ENCODE assay signal across 8 cellular contexts in the genomic region with DNA sequence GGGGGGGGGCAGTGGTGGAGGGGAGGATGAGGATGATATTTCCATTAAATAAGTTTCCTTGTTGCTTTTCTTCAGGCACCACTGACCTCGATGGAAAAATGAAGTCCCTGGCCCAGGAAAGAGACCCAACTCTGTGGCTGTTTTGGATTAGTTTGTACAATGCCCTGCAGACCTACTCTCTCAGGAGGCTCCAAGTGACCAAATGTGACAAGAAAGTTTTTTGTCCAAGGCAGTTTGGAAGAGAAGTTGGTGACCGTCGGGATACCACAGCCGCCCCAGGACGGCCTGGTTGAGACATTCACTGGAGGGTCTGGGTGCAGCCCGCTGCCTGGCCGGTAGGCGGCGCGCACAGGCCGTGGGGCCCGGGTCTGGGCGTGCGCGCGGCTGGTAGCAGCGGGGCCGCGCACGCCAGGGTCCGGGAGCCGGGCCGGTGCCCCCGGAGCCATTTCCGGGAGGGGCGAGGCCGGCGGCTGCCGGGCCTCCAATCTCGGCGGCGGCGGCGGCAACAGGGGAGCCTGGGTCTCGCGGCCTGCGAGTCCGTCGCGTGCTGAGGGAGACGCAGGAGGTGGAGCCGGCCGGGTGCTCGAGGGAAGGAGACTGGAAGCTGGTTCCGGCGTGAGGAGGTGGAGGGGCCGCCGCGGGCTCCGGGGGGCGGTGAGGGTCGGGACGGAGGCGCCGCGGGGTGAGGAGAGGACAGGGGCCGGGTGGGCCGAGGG. TPM values are rescaled to one million over a fixed set of nuclear protein-coding genes. Genes with fewer than 3 reads are reported as not detected.
DNase-seq lines count a peak whose midpoint lies in the region; ATAC-seq, FAIRE-seq and TF ChIP-seq lines count a peak whose summit lies in the region.

A gene with protein sequence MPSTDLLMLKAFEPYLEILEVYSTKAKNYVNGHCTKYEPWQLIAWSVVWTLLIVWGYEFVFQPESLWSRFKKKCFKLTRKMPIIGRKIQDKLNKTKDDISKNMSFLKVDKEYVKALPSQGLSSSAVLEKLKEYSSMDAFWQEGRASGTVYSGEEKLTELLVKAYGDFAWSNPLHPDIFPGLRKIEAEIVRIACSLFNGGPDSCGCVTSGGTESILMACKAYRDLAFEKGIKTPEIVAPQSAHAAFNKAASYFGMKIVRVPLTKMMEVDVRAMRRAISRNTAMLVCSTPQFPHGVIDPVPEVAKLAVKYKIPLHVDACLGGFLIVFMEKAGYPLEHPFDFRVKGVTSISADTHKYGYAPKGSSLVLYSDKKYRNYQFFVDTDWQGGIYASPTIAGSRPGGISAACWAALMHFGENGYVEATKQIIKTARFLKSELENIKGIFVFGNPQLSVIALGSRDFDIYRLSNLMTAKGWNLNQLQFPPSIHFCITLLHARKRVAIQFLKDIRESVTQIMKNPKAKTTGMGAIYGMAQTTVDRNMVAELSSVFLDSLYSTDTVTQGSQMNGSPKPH (plus strand): TSS at position 445 of the 716 bp plus-strand sequence. CDS start 906 bp downstream, outside the sequence.

- H3K27ac Mint-ChIP-seq in mesothelial cell of epicardium = peak within 1 kb of the TSS; percentile 95

- H3K4me1 ChIP-seq in NT2/D1 (ENCODE audit: insufficient read depth, insufficient read length) = no peaks in the 10 kb centered on the region

- peaks cover 13% of the 10 kb centered on the region for H3K36me3 Mint-ChIP-seq in mesothelial cell of epicardium

- peak; percentile 78 for FAIRE-seq in GM19239 (lab: Jason Lieb, UNC)

- H3K4me3 Mint-ChIP-seq in mesothelial cell of epicardium = peak within 1 kb of the TSS; percentile 95

- no peaks in the 10 kb centered on the region for H3K27me3 ChIP-seq in NT2/D1 (ENCODE audit: insufficient read depth, insufficient read length)

- H3K9me3 Mint-ChIP-seq in mesothelial cell of epicardium = no peaks in the 10 kb centered on the region

- peak; percentile 74 for ATAC-seq in HG03457 (IDR thresholded peaks at IDR 0.05; ENCODE audit: unreplicated experiment)

- no peaks in the 10 kb centered on the region for H3K27me3 Mint-ChIP-seq in mesothelial cell of epicardium (ENCODE audit: low read depth)

- DNase-seq in CD1c-positive myeloid dendritic cell (ENCODE audit: extremely low spot score) (peak; percentile 93), GM19239 (ENCODE audit: insufficient read length, low spot score) (peak; percentile 98), NT2/D1 (ENCODE audit: low read depth, low spot score) (peak; percentile 63), mesothelial cell of epicardium (ENCODE audit: low spot score in 2 of 2, unreplicated experiment in 2 of 2) (peak; percentile 82 to 92)
- DNase-seq in activated CD8-positive, alpha-beta memory T cell treated with anti-CD3 and anti-CD28 coated beads, Interleukin-2, amount 50 U/mL, for 4 hours = peak; percentile 88
- peak; percentile 57 to 67 for DNase-seq in stimulated activated CD8-positive, alpha-beta memory T cell treated with anti-CD3 and anti-CD28 coated beads, Interleukin-15, amount 100 ng/mL, for 4 hours (ENCODE audit: low read depth in 2 of 2)

- H3K9me3 ChIP-seq in NT2/D1 (ENCODE audit: insufficient read depth, low read length) = no peaks in the 10 kb centered on the region

- peaks cover 13% of the 10 kb centered on the region for H3K4me1 Mint-ChIP-seq in mesothelial cell of epicardium

- peak within 1 kb of the TSS; percentile 90 for H3K9ac ChIP-seq in NT2/D1 (ENCODE audit: insufficient read length, low read depth)

- peaks cover 29% of the 10 kb centered on the region for H3K36me3 ChIP-seq in NT2/D1 (ENCODE audit: insufficient read depth, insufficient read length, low read length)

- in situ Hi-C loops in endometrial microvascular endothelial cells (cut with HindIII; ENCODE audit: inconsistent ontology term, low pct_unique_long_range_greater_than_20kb, low sequenced_read_pairs) = no loop called here

- peak; percentile 91 for TF ChIP-seq CTCF in mesothelial cell of epicardium (IDR thresholded peaks at IDR 0.05; ENCODE audit: unreplicated experiment)

- peak within 1 kb of the TSS; percentile 65 for H3K4me3 ChIP-seq in NT2/D1 (ENCODE audit: insufficient read length, low read depth)

RNA-seq across cellular contexts. Expression of the gene that starts here (rescaled TPM):
- total RNA-seq in endometrial microvascular endothelial cells (ENCODE audit: inconsistent ontology term) = 16.9 TPM
- total RNA-seq in mesothelial cell of epicardium = 89.9 to 98.3 TPM (median 90.8 TPM) in 3 replicates

Comparison
In these comparisons a context has a peak if more than half of its experiments do, and no peak if none do; other contexts are left out.
1. Peak in every context shown above with its lines: DNase-seq, ATAC-seq and H3K4me3 ChIP-seq.